8 cellular contexts compared by ENCODE assay signal in genomic region chr1:217333939-217334338, GRCh38.
DNase-seq lines count a peak whose midpoint lies in the region; ATAC-seq and TF ChIP-seq lines count a peak whose summit lies in the region.

No MANE protein-coding gene starts in this region.

- peak; percentile 97 for ATAC-seq in GM23338
- ATAC-seq in GM21528 (IDR thresholded peaks at IDR 0.05; ENCODE audit: low FRiP score, unreplicated experiment), result no peak

- H3K9ac ChIP-seq in liver (ENCODE audit: low read depth in 1 of 2, low read length in 2 of 2), result no peak overlapping the region

- intact Hi-C loops in adrenal gland (cut with DNase I), result no loop called here

- H3K4me1 Mint-ChIP-seq in GM23338, result peaks cover 9% of the 10 kb centered on the region; the same call in 2 of the 3 replicates

- peak; percentile 54 to 64 for TF ChIP-seq RAD21 in liver (IDR thresholded peaks at IDR 0.05)

- no peak overlapping the region for H3K27ac ChIP-seq in GM23338 (ENCODE audit: low read depth)
- H3K27ac ChIP-seq in adrenal gland, result no peak overlapping the region
- no peak overlapping the region for H3K27ac ChIP-seq in liver (ENCODE audit: low read depth in 1 of 2, low read length in 2 of 2)

- no peaks in the 10 kb centered on the region for H3K27me3 ChIP-seq in GM23338 (ENCODE audit: insufficient read depth)
- no peaks in the 10 kb centered on the region for H3K27me3 ChIP-seq in MG63
- H3K27me3 ChIP-seq in adrenal gland, result no peaks in the 10 kb centered on the region
- H3K27me3 ChIP-seq in liver (ENCODE audit: control insufficient read depth in 4 of 4, insufficient read depth in 4 of 4, low read length in 3 of 4), result no peaks in the 10 kb centered on the region

- H3K4me3 Mint-ChIP-seq in GM23338, result no peak overlapping the region

- H3K27me3 Mint-ChIP-seq in GM23338 (ENCODE audit: insufficient read depth, low read depth, poor library complexity), result no peaks in the 10 kb centered on the region

- DNase-seq in NCI-H2196 (lab: John Stamatoyannopoulos, UW; ENCODE audit: unreplicated experiment) (peak; percentile 40), NCI-H2196 treated with DMSO at 0.1 percent for 48 hours (lab: John Stamatoyannopoulos, UW; ENCODE audit: unreplicated experiment) (no peak), GM23338 (ENCODE audit: low spot score) (peak; percentile 84), MG63 (peak; percentile 38), adrenal gland (peak in 2 of 7 donors; percentile 9 to 30)
- DNase-seq in stimulated activated naive CD4-positive, alpha-beta T cell (lab: John Stamatoyannopoulos, UW), result no peak

- no peaks in the 10 kb centered on the region for H3K4me1 ChIP-seq in GM23338 (ENCODE audit: insufficient read depth)
- H3K4me1 ChIP-seq in adrenal gland (replicated peaks in 1 of 2), result no peaks in the 10 kb centered on the region
- H3K4me1 ChIP-seq in liver (ENCODE audit: control insufficient read depth in 4 of 4, insufficient read depth in 4 of 4, low read length in 3 of 4), result no peaks in the 10 kb centered on the region

- H3F3A ChIP-seq in GM23338 (replicated peaks; ENCODE audit: low read depth), result no peaks in the 10 kb centered on the region

- H4K20me1 ChIP-seq in GM23338 (replicated peaks; ENCODE audit: insufficient read depth), result no peaks in the 10 kb centered on the region

- H2AFZ ChIP-seq in GM23338, result 0 out of 2 replicates have a peak overlapping the region, but pooled peaks have one; percentile 21

- H3K4me3 ChIP-seq in GM23338, result no peak overlapping the region
- no peak overlapping the region for H3K4me3 ChIP-seq in MG63
- no peak overlapping the region for H3K4me3 ChIP-seq in adrenal gland
- no peak overlapping the region for H3K4me3 ChIP-seq in liver (ENCODE audit: low read depth in 1 of 3, low read length in 3 of 3)

- peaks cover 19% of the 10 kb centered on the region for H3K9me3 Mint-ChIP-seq in GM23338

- WGBS in adrenal gland, 4 donors, result 50 to 55% (median 51%) methylated on average over 6 of the region's 6 CpGs
- 51% methylated on average over 6 of the region's 6 CpGs for WGBS in liver

- H3K4me2 ChIP-seq in GM23338, result no peak overlapping the region

- no peak overlapping the region for H3K27ac Mint-ChIP-seq in GM23338

- TF ChIP-seq CTCF in GM23338 (conservative IDR thresholded peaks at IDR 0.05; ENCODE audit: low read depth in 2 of 2) (peak; percentile 89 to 91), adrenal gland (IDR thresholded peaks at IDR 0.05) (peak in 4 of 6 experiments; percentile 15 to 44 (median 22)), liver (IDR thresholded peaks at IDR 0.05; ENCODE audit: low read depth, low read length, missing input control) (peak; percentile 4)

- no peaks in the 10 kb centered on the region for H3K79me2 ChIP-seq in GM23338 (replicated peaks; ENCODE audit: insufficient read depth)

- H3K36me3 ChIP-seq in GM23338 (ENCODE audit: insufficient read depth), result no peaks in the 10 kb centered on the region
- no peaks in the 10 kb centered on the region for H3K36me3 ChIP-seq in MG63
- H3K36me3 ChIP-seq in adrenal gland (replicated peaks in 1 of 2), result no peaks in the 10 kb centered on the region
- H3K36me3 ChIP-seq in liver (ENCODE audit: control insufficient read depth in 4 of 4, insufficient read depth in 3 of 4, low read depth in 1 of 4, low read length in 3 of 4), result no peaks in the 10 kb centered on the region

- H3K9me2 ChIP-seq in GM23338 (ENCODE audit: insufficient read depth), result no peaks in the 10 kb centered on the region

- H3K9me3 ChIP-seq in MG63 (peaks cover 2% of the 10 kb centered on the region; the same call in 1 of the 2 replicates), adrenal gland (replicated peaks in 1 of 3) (no peaks in the 10 kb centered on the region), liver (ENCODE audit: control insufficient read depth in 4 of 4, low read length in 3 of 4) (peaks cover 0 to under 1% (median 0%) of the 10 kb centered on the region in 4 donors)

- TF ChIP-seq POLR2A in adrenal gland (IDR thresholded peaks at IDR 0.05), result no peak

- peaks cover 14% of the 10 kb centered on the region for H3K36me3 Mint-ChIP-seq in GM23338 (ENCODE audit: low read depth)

TF ChIP-seq in GM23338, 12 proteins besides CTCF, POLR2A, EP300 and RAD21 (continues in another document):
- no peak for TF ChIP-seq ZNF114 (CRISPR knock-in tag; IDR thresholded peaks at IDR 0.05)

TF ChIP-seq in liver, 16 proteins besides CTCF, POLR2A, EP300 and RAD21:
- no peak for TF ChIP-seq ZBTB33 (IDR thresholded peaks at IDR 0.05)
- TF ChIP-seq TAF1 (conservative IDR thresholded peaks at IDR 0.05), result no peak
- no peak for TF ChIP-seq EGR1 (IDR thresholded peaks at IDR 0.05; ENCODE audit: low read depth in 2 of 2)
- TF ChIP-seq NR2F2 (IDR thresholded peaks at IDR 0.05), result no peak
- no peak for TF ChIP-seq RXRA (IDR thresholded peaks at IDR 0.05)
- no peak for TF ChIP-seq FOXA1 (IDR thresholded peaks at IDR 0.05)

Comparison
In these comparisons a context has a peak if more than half of its experiments do, and no peak if none do; other contexts are left out.
1. DNase-seq: peak in NCI-H2196 (single experiment), GM23338 (single experiment) and MG63 (single experiment); none in NCI-H2196 treated with DMSO at 0.1 percent for 48 hours (single experiment) and stimulated activated naive CD4-positive, alpha-beta T cell (0 of 6).
2. CTCF ChIP-seq: peak in every context shown above with its lines; median percentile 90 in GM23338; 22 in adrenal gland; 4 in liver.